ENCODE assay signal across 8 cellular contexts in the genomic region with DNA sequence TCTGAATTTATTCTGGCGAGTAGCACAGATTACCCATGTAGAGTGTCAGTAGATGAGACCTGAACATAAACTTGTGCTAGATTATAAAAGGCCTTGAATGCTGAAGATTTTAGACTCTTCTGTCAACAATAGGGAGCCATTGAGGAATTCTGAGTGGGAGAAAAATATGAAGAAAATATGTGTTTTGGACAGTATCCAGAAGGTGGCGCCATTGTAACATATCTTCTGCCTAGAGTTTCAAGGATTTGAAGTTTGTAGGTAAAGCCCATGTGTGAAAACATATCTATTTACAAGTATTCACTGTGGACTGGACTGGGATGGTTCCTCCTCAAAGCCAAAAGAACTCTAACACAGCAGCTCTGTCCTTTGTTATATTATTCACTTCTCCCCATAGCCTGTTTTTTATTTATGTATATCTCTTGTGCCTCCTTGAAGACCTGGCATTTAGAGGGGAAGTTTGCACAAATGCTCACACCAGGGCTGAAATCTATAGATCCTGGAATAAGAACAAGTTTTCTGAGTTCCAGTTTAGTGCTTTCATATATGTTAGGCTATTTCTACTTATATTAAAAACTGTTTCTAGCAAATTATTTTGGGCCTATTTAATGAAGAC.
DNase-seq lines count a peak whose midpoint lies in the region; ATAC-seq and TF ChIP-seq lines count a peak whose summit lies in the region.

No MANE protein-coding gene starts in this region.

- H3K36me3 ChIP-seq in endodermal cell (ENCODE audit: control insufficient read depth, insufficient read depth, low read length) = no peaks in the 10 kb centered on the region

- H3K27ac Mint-ChIP-seq in endodermal cell (no peak overlapping the region), neural crest cell (ENCODE audit: unreplicated experiment) (no peak overlapping the region)

- peak; percentile 7 for DNase-seq in stimulated activated CD4-positive, alpha-beta T cell treated with anti-CD3 and anti-CD28 coated beads, Interleukin-4, amount 100 ng/mL, for 24 hours
- no peak for DNase-seq in stimulated activated CD4-positive, alpha-beta T cell treated with anti-CD3 and anti-CD28 coated beads, Interleukin-4, amount 100 ng/mL, for 4 hours
- peak; percentile 7 for DNase-seq in HuH-7.5 (ENCODE audit: low spot score)
- DNase-seq in OCI-M2 (lab: John Stamatoyannopoulos, UW; ENCODE audit: unreplicated experiment) = peak; percentile 1
- DNase-seq in endodermal cell = peak; percentile 63
- DNase-seq in neural crest cell (ENCODE audit: low read depth, low spot score) = peak; percentile 42
- no peak for DNase-seq in activated CD4-positive, CD25-positive, alpha-beta regulatory T cell treated with anti-CD3 and anti-CD28 coated beads, Interleukin-2, amount 50 U/mL, for 72 hours

- no peaks in the 10 kb centered on the region for H3K9me3 ChIP-seq in endodermal cell (ENCODE audit: control insufficient read depth, low read length)

- H3K36me3 Mint-ChIP-seq in endodermal cell (ENCODE audit: low read depth) (no peaks in the 10 kb centered on the region), neural crest cell (ENCODE audit: low read depth) (no peaks in the 10 kb centered on the region)

- no peaks in the 10 kb centered on the region for H3K4me1 Mint-ChIP-seq in endodermal cell
- peaks cover 25% of the 10 kb centered on the region for H3K4me1 Mint-ChIP-seq in neural crest cell

- TF ChIP-seq CTCF in endodermal cell (conservative IDR thresholded peaks at IDR 0.05) = peak; percentile 85
- peak; percentile 80 for TF ChIP-seq CTCF in neural crest cell (conservative IDR thresholded peaks at IDR 0.05)

- H3K9me3 Mint-ChIP-seq in endodermal cell = no peaks in the 10 kb centered on the region
- H3K9me3 Mint-ChIP-seq in neural crest cell = no peaks in the 10 kb centered on the region

- H3K27ac ChIP-seq in endodermal cell (ENCODE audit: low read depth, low read length) = no peak overlapping the region

- no peak for ATAC-seq in GM18520 (IDR thresholded peaks at IDR 0.05; ENCODE audit: unreplicated experiment)

- 33 to 76% methylated on average over 1 to 2 of the region's 2 CpGs for WGBS in endodermal cell (ENCODE audit: insufficient coverage in 1 of 2, insufficient read length in 1 of 2), 2 experiments

- no peaks in the 10 kb centered on the region for H3K4me1 ChIP-seq in endodermal cell (ENCODE audit: control insufficient read depth, insufficient read depth, low read length)

- no peak overlapping the region for H3K9ac ChIP-seq in endodermal cell (ENCODE audit: extremely low read depth, low read length, poor library complexity, severe bottlenecking)

- no peak overlapping the region for H3K4me3 Mint-ChIP-seq in endodermal cell
- H3K4me3 Mint-ChIP-seq in neural crest cell = no peak overlapping the region

- no peaks in the 10 kb centered on the region for H3K27me3 ChIP-seq in endodermal cell (ENCODE audit: control insufficient read depth, insufficient read depth, low read length, poor library complexity, severe bottlenecking)

- H3K27me3 Mint-ChIP-seq in endodermal cell (ENCODE audit: insufficient read depth) (no peaks in the 10 kb centered on the region), neural crest cell (ENCODE audit: low read depth) (peaks cover 3% of the 10 kb centered on the region)

- no peak overlapping the region for H3K4me3 ChIP-seq in endodermal cell (ENCODE audit: low read length)

Comparison
In these comparisons a context has a peak if more than half of its experiments do, and no peak if none do; other contexts are left out.
1. DNase-seq: peak in stimulated activated CD4-positive, alpha-beta T cell treated with anti-CD3 and anti-CD28 coated beads, Interleukin-4, amount 100 ng/mL, for 24 hours (single experiment), HuH-7.5 (single experiment), OCI-M2 (single experiment), endodermal cell (single experiment) and neural crest cell (single experiment); none in stimulated activated CD4-positive, alpha-beta T cell treated with anti-CD3 and anti-CD28 coated beads, Interleukin-4, amount 100 ng/mL, for 4 hours (0 of 2) and activated CD4-positive, CD25-positive, alpha-beta regulatory T cell treated with anti-CD3 and anti-CD28 coated beads, Interleukin-2, amount 50 U/mL, for 72 hours (single experiment).